1 cellular context compared by ENCODE assay signal in the genomic region with DNA sequence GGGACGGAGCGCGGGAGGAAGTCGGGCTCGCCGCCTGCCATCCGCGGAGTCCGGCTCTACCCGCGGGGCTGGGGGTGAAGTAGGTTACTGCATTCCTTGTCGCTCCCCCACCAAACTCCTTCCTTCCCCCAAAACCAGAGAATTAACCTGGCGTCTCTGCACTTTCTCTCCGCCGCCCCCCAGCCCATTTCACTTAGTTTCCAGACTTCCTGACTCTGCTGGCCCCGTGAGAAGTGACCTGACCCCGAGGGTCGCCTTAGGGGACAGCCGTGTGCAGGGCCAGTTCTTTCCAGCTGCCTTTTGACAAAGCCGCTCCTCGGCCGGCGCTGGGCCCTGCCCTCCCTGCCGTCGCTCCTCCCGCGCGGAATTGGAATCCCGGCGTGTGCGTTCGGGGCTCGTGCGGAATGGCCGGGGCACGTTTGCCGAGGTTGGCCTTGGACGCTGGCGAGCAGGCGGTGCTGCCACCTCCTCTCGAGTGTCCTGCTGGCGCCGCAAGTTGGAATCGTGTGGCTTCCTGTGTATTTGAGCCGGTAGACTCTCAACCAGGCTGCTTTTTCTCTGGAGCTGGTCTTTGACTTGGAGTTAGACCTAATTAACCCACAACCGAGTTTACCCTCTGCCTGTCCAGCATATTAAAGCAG.
TF ChIP-seq lines count a peak whose summit lies in the region.

No MANE protein-coding gene starts in this region.

TF ChIP-seq in HepG2, 621 proteins besides CTCF, POLR2A, EP300 and RAD21 (continued from another document and continues in another):
- TF ChIP-seq, protein P1, sequence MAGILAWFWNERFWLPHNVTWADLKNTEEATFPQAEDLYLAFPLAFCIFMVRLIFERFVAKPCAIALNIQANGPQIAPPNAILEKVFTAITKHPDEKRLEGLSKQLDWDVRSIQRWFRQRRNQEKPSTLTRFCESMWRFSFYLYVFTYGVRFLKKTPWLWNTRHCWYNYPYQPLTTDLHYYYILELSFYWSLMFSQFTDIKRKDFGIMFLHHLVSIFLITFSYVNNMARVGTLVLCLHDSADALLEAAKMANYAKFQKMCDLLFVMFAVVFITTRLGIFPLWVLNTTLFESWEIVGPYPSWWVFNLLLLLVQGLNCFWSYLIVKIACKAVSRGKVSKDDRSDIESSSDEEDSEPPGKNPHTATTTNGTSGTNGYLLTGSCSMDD (CRISPR knock-in tag; IDR thresholded peaks at IDR 0.05): peak; percentile 63; the same call in 1 of the 2 replicates
- TF ChIP-seq ZNF75D (CRISPR knock-in tag; IDR thresholded peaks at IDR 0.05; ENCODE audit: borderline replicate concordance) (peak; percentile 73; the same call in 1 of the 2 replicates), CCAR2 (optimal IDR thresholded peaks at IDR 0.05; ENCODE audit: low read depth, low read length) (no peak), ZNF329 (CRISPR knock-in tag; IDR thresholded peaks at IDR 0.05; ENCODE audit: low read depth) (peak; percentile 76), NFKB2 (CRISPR knock-in tag; IDR thresholded peaks at IDR 0.05; ENCODE audit: borderline replicate concordance) (peak; percentile 95; the same call in 1 of the 2 replicates), MXD1 (CRISPR knock-in tag; IDR thresholded peaks at IDR 0.05) (peak; percentile 94), PAXIP1 (CRISPR knock-in tag; conservative IDR thresholded peaks at IDR 0.05) (peak; percentile 30; the same call in 1 of the 2 replicates), ZNF772 (CRISPR knock-in tag; IDR thresholded peaks at IDR 0.05) (peak; percentile 93), SKI (IDR thresholded peaks at IDR 0.05; ENCODE audit: partially characterized antibody) (peak; percentile 33), ZNF136 (CRISPR knock-in tag; IDR thresholded peaks at IDR 0.05; ENCODE audit: low read depth) (peak; percentile 89; the same call in 1 of the 2 replicates), YY1 (IDR thresholded peaks at IDR 0.05; ENCODE audit: insufficient read depth, insufficient replicate concordance, low read depth, low read length) (peak; percentile 51), ZNF543 (CRISPR knock-in tag; IDR thresholded peaks at IDR 0.05) (peak; percentile 89), ZNF292 (CRISPR knock-in tag; IDR thresholded peaks at IDR 0.05; ENCODE audit: borderline replicate concordance, low read depth) (peak; percentile 99), THAP11 (CRISPR knock-in tag; IDR thresholded peaks at IDR 0.05) (0 out of 2 replicates have a peak, but pooled peaks have one; percentile 43), RELA (CRISPR knock-in tag; IDR thresholded peaks at IDR 0.05) (no peak), ZBTB20 (CRISPR knock-in tag; IDR thresholded peaks at IDR 0.05; ENCODE audit: borderline replicate concordance, low read depth) (peak; percentile 81; the same call in 1 of the 2 replicates), ZNF607 (CRISPR knock-in tag; IDR thresholded peaks at IDR 0.05; ENCODE audit: borderline replicate concordance) (no peak), TEAD3 (CRISPR knock-in tag; optimal IDR thresholded peaks at IDR 0.05; ENCODE audit: borderline replicate concordance) (peak; percentile 73), SOX13 (IDR thresholded peaks at IDR 0.05) (no peak; the same call in 1 of the 2 replicates), SOX13 (CRISPR knock-in tag; conservative IDR thresholded peaks at IDR 0.05 in 1 of 2, IDR thresholded peaks at IDR 0.05 in 1 of 2) (peak in 1 of 2 experiments; percentile 62; a peak in 2 of 4 replicates), ZNF660 (CRISPR knock-in tag; IDR thresholded peaks at IDR 0.05; ENCODE audit: borderline replicate concordance, low read depth) (0 out of 2 replicates have a peak, but pooled peaks have one; percentile 57), ZNF260 (CRISPR knock-in tag; IDR thresholded peaks at IDR 0.05; ENCODE audit: borderline replicate concordance, low read depth) (no peak), ZKSCAN1 (IDR thresholded peaks at IDR 0.05; ENCODE audit: low read length) (no peak), ATF7-NPFF (CRISPR knock-in tag; IDR thresholded peaks at IDR 0.05; ENCODE audit: low read depth) (peak; percentile 75), RBFOX2 (IDR thresholded peaks at IDR 0.05; ENCODE audit: low read depth, low read length) (peak; percentile 73; the same call in 1 of the 2 replicates), RNF2 (conservative IDR thresholded peaks at IDR 0.05; ENCODE audit: low read depth) (peak; percentile 57; the same call in 1 of the 2 replicates), ZNF615 (CRISPR knock-in tag; IDR thresholded peaks at IDR 0.05; ENCODE audit: borderline replicate concordance) (no peak), NR2F1 (CRISPR knock-in tag; IDR thresholded peaks at IDR 0.05) (peak in 1 of 2 experiments; percentile 31; a peak in 1 of 4 replicates), ZNF547 (CRISPR knock-in tag; IDR thresholded peaks at IDR 0.05) (peak; percentile 88; the same call in 1 of the 2 replicates), ZNF276 (CRISPR knock-in tag; IDR thresholded peaks at IDR 0.05; ENCODE audit: low read depth) (0 out of 2 replicates have a peak, but pooled peaks have one; percentile 45), ZNF556 (CRISPR knock-in tag; IDR thresholded peaks at IDR 0.05; ENCODE audit: borderline replicate concordance) (peak; percentile 82; the same call in 1 of the 2 replicates), KAT8 (CRISPR knock-in tag; IDR thresholded peaks at IDR 0.05) (peak; percentile 65; the same call in 1 of the 2 replicates), ZNF326 (CRISPR knock-in tag; IDR thresholded peaks at IDR 0.05; ENCODE audit: borderline replicate concordance) (no peak), PCBP2 (optimal IDR thresholded peaks at IDR 0.05; ENCODE audit: low read depth, low read length, poor library complexity, severe bottlenecking) (no peak)
- TF ChIP-seq, protein P2, sequence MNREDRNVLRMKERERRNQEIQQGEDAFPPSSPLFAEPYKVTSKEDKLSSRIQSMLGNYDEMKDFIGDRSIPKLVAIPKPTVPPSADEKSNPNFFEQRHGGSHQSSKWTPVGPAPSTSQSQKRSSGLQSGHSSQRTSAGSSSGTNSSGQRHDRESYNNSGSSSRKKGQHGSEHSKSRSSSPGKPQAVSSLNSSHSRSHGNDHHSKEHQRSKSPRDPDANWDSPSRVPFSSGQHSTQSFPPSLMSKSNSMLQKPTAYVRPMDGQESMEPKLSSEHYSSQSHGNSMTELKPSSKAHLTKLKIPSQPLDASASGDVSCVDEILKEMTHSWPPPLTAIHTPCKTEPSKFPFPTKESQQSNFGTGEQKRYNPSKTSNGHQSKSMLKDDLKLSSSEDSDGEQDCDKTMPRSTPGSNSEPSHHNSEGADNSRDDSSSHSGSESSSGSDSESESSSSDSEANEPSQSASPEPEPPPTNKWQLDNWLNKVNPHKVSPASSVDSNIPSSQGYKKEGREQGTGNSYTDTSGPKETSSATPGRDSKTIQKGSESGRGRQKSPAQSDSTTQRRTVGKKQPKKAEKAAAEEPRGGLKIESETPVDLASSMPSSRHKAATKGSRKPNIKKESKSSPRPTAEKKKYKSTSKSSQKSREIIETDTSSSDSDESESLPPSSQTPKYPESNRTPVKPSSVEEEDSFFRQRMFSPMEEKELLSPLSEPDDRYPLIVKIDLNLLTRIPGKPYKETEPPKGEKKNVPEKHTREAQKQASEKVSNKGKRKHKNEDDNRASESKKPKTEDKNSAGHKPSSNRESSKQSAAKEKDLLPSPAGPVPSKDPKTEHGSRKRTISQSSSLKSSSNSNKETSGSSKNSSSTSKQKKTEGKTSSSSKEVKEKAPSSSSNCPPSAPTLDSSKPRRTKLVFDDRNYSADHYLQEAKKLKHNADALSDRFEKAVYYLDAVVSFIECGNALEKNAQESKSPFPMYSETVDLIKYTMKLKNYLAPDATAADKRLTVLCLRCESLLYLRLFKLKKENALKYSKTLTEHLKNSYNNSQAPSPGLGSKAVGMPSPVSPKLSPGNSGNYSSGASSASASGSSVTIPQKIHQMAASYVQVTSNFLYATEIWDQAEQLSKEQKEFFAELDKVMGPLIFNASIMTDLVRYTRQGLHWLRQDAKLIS (CRISPR knock-in tag; IDR thresholded peaks at IDR 0.05): no peak
- TF ChIP-seq, protein P3, sequence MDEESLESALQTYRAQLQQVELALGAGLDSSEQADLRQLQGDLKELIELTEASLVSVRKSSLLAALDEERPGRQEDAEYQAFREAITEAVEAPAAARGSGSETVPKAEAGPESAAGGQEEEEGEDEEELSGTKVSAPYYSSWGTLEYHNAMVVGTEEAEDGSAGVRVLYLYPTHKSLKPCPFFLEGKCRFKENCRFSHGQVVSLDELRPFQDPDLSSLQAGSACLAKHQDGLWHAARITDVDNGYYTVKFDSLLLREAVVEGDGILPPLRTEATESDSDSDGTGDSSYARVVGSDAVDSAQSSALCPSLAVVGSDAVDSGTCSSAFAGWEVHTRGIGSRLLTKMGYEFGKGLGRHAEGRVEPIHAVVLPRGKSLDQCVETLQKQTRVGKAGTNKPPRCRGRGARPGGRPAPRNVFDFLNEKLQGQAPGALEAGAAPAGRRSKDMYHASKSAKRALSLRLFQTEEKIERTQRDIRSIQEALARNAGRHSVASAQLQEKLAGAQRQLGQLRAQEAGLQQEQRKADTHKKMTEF (CRISPR knock-in tag; IDR thresholded peaks at IDR 0.05): peak; percentile 64
- TF ChIP-seq, protein P4, sequence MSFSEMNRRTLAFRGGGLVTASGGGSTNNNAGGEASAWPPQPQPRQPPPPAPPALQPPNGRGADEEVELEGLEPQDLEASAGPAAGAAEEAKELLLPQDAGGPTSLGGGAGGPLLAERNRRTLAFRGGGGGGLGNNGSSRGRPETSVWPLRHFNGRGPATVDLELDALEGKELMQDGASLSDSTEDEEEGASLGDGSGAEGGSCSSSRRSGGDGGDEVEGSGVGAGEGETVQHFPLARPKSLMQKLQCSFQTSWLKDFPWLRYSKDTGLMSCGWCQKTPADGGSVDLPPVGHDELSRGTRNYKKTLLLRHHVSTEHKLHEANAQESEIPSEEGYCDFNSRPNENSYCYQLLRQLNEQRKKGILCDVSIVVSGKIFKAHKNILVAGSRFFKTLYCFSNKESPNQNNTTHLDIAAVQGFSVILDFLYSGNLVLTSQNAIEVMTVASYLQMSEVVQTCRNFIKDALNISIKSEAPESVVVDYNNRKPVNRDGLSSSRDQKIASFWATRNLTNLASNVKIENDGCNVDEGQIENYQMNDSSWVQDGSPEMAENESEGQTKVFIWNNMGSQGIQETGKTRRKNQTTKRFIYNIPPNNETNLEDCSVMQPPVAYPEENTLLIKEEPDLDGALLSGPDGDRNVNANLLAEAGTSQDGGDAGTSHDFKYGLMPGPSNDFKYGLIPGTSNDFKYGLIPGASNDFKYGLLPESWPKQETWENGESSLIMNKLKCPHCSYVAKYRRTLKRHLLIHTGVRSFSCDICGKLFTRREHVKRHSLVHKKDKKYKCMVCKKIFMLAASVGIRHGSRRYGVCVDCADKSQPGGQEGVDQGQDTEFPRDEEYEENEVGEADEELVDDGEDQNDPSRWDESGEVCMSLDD (CRISPR knock-in tag; IDR thresholded peaks at IDR 0.05; ENCODE audit: borderline replicate concordance): peak; percentile 62; the same call in 1 of the 2 replicates
- TF ChIP-seq, protein P5, sequence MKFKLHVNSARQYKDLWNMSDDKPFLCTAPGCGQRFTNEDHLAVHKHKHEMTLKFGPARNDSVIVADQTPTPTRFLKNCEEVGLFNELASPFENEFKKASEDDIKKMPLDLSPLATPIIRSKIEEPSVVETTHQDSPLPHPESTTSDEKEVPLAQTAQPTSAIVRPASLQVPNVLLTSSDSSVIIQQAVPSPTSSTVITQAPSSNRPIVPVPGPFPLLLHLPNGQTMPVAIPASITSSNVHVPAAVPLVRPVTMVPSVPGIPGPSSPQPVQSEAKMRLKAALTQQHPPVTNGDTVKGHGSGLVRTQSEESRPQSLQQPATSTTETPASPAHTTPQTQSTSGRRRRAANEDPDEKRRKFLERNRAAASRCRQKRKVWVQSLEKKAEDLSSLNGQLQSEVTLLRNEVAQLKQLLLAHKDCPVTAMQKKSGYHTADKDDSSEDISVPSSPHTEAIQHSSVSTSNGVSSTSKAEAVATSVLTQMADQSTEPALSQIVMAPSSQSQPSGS (CRISPR knock-in tag; IDR thresholded peaks at IDR 0.05): peak; percentile 53; the same call in 1 of the 2 replicates
